12 cellular contexts compared by ENCODE assay signal in the genomic region with DNA sequence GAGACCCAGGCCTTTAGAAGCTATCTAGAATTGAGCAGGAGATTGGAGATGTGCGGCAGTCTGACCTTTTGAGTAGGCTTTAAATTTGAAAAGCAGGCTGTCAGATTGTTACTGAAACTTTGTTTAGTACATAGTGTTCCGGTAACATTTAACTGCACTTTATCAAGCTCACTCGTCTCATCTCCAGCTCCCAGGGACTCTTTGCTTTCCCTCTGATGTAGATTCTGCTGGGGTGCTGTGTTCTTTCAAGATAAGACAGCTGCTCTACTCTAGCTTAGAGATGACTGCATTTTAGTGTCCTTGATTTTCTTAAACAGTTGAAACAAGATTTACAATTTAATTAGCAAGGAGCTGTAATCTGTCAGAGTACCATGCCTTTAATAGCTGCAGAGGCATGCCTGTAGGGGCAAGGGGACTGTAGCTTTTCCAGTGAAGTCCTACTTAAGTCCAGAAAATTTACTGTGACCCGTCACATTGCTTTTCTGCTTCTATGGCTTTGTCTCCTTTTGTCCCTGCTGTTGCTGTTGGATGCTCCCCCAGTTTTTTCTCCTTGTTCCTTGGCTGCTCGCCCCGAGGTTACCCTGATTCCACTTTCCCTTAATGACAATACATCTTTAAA. TPM values are rescaled to one million over a fixed set of nuclear protein-coding genes. Genes with fewer than 3 reads are reported as not detected.
DNase-seq lines count a peak whose midpoint lies in the region; ATAC-seq and TF ChIP-seq lines count a peak whose summit lies in the region.
"Had no signal": no experiment of that assay in that cellular context is flagged by ENCODE, and none has a peak within 500 bp of the region (broad histone marks: within the 10 kb centered on the region; RNA-seq: fewer than 3 reads in every experiment).

No MANE protein-coding gene starts in this region.

- TF ChIP-seq EP300 in transverse colon (IDR thresholded peaks at IDR 0.05; ENCODE audit: low read depth), result peak; percentile 92

- H3K36me3 Mint-ChIP-seq in activated naive CD4-positive, alpha-beta T cell treated with anti-CD3 and anti-CD28 coated beads for 36 hours (ENCODE audit: low read depth), result no peaks in the 10 kb centered on the region
- H3K36me3 Mint-ChIP-seq in stimulated activated naive B cell treated with anti-CD40 and anti-IgM and Interleukin-4, amounts not matched to agents 10 μg/mL and 1 μg/mL and 100 μg/mL, for 72 hours, result peaks cover 2 to 3% of the 10 kb centered on the region in 2 donors

- no peaks in the 10 kb centered on the region for H3K9me3 ChIP-seq in transverse colon

- no peak overlapping the region for H3K4me3 Mint-ChIP-seq in activated naive CD4-positive, alpha-beta T cell treated with anti-CD3 and anti-CD28 coated beads for 36 hours
- H3K4me3 Mint-ChIP-seq in stimulated activated naive B cell treated with anti-CD40 and anti-IgM and Interleukin-4, amounts not matched to agents 10 μg/mL and 1 μg/mL and 100 μg/mL, for 72 hours, result no peak overlapping the region
- H3K4me3 Mint-ChIP-seq: activated CD8-positive, alpha-beta memory T cell treated with anti-CD3 and anti-CD28 coated beads, Interleukin-2, amount 10 ng/mL, durations not matched to agents 7 days and 5 days; naive thymus-derived CD8-positive, alpha-beta T cell had no signal

- WGBS in transverse colon (ENCODE audit: low coverage in 1 of 2), 2 donors, result 51 to 52% methylated on average over 6 of the region's 6 CpGs

- no peaks in the 10 kb centered on the region for H3K27me3 ChIP-seq in transverse colon

- H3K36me3 ChIP-seq in transverse colon, result no peaks in the 10 kb centered on the region

- no peak overlapping the region for H3K4me3 ChIP-seq in transverse colon

- in situ Hi-C loops in transverse colon (cut with MboI; ENCODE audit: low pct_ligation_motif_present in 1 of 4, low pct_unique_long_range_greater_than_20kb in 1 of 4, low sequenced_read_pairs in 3 of 4), result no loop called here

- peak; percentile 25 for DNase-seq in activated naive CD4-positive, alpha-beta T cell treated with anti-CD3 and anti-CD28 coated beads for 36 hours
- no peak for DNase-seq in activated naive CD4-positive, alpha-beta T cell (lab: John Stamatoyannopoulos, UW)
- peak; percentile 3 to 39 for DNase-seq in erythroblast (lab: John Stamatoyannopoulos, UW)
- peak; percentile 20 for DNase-seq in midbrain (lab: John Stamatoyannopoulos, UW)
- peak; percentile 16 for DNase-seq in transverse colon
- DNase-seq in stimulated activated naive B cell treated with anti-CD40 and anti-IgM and Interleukin-4, amounts not matched to agents 10 μg/mL and 1 μg/mL and 100 μg/mL, for 72 hours, result no peak
- DNase-seq in NOMO-1 (lab: John Stamatoyannopoulos, UW; ENCODE audit: unreplicated experiment in 2 of 2), result no peak
- DNase-seq: activated CD8-positive, alpha-beta memory T cell treated with anti-CD3 and anti-CD28 coated beads, Interleukin-2, amount 10 ng/mL, durations not matched to agents 7 days and 5 days; naive thymus-derived CD8-positive, alpha-beta T cell; NCI-H510A treated with DMSO at 0.1 percent for 48 hours; T1000 had no signal

- H3K27ac Mint-ChIP-seq in activated naive CD4-positive, alpha-beta T cell treated with anti-CD3 and anti-CD28 coated beads for 36 hours, result peak overlapping the region; percentile 50
- H3K27ac Mint-ChIP-seq in stimulated activated naive B cell treated with anti-CD40 and anti-IgM and Interleukin-4, amounts not matched to agents 10 μg/mL and 1 μg/mL and 100 μg/mL, for 72 hours, result no peak overlapping the region
- H3K27ac Mint-ChIP-seq: activated CD8-positive, alpha-beta memory T cell treated with anti-CD3 and anti-CD28 coated beads, Interleukin-2, amount 10 ng/mL, durations not matched to agents 7 days and 5 days; naive thymus-derived CD8-positive, alpha-beta T cell had no signal

- CTCF ChIA-PET in activated naive CD4-positive, alpha-beta T cell treated with anti-CD3 and anti-CD28 coated beads for 36 hours (lab: Charles Lee), result interaction anchor here (1.0 to 2.4 kb wide), 3 partner anchors 16 to 83 kb away, joined by 3 to 8 read pairs (median 3); no protein-coding TSS in a partner anchor

- H3K4me1 Mint-ChIP-seq in activated naive CD4-positive, alpha-beta T cell treated with anti-CD3 and anti-CD28 coated beads for 36 hours (ENCODE audit: low read depth), result peaks cover 48% of the 10 kb centered on the region
- H3K4me1 Mint-ChIP-seq in stimulated activated naive B cell treated with anti-CD40 and anti-IgM and Interleukin-4, amounts not matched to agents 10 μg/mL and 1 μg/mL and 100 μg/mL, for 72 hours, result no peaks in the 10 kb centered on the region
- H3K4me1 Mint-ChIP-seq: naive thymus-derived CD8-positive, alpha-beta T cell had no signal

- peaks cover 0 to 9% (median 7%) of the 10 kb centered on the region in 4 donors for H3K4me1 ChIP-seq in transverse colon

- no peak for TF ChIP-seq CTCF in transverse colon (IDR thresholded peaks at IDR 0.05)

- peaks cover 8% of the 10 kb centered on the region for H3K27me3 Mint-ChIP-seq in activated naive CD4-positive, alpha-beta T cell treated with anti-CD3 and anti-CD28 coated beads for 36 hours (ENCODE audit: low read depth)
- H3K27me3 Mint-ChIP-seq in stimulated activated naive B cell treated with anti-CD40 and anti-IgM and Interleukin-4, amounts not matched to agents 10 μg/mL and 1 μg/mL and 100 μg/mL, for 72 hours, result no peaks in the 10 kb centered on the region

- intact Hi-C loops in activated naive CD4-positive, alpha-beta T cell treated with anti-CD3 and anti-CD28 coated beads for 36 hours (cut with micrococcal nuclease), result loop anchor here (5.0 kb wide), 1 partner anchor 886 kb away; the partner anchor contains the start of gene TMEM140
- intact Hi-C loops in transverse colon (cut with DNase I; ENCODE audit: low total_unique reads), result loop anchor here (5.0 to 10.0 kb wide), 2 partner anchors 109 to 841 kb away; no protein-coding TSS in a partner anchor

- H3K9me3 Mint-ChIP-seq in activated naive CD4-positive, alpha-beta T cell treated with anti-CD3 and anti-CD28 coated beads for 36 hours, result no peaks in the 10 kb centered on the region
- H3K9me3 Mint-ChIP-seq in stimulated activated naive B cell treated with anti-CD40 and anti-IgM and Interleukin-4, amounts not matched to agents 10 μg/mL and 1 μg/mL and 100 μg/mL, for 72 hours, result no peaks in the 10 kb centered on the region
- H3K9me3 Mint-ChIP-seq: naive thymus-derived CD8-positive, alpha-beta T cell had no signal

- no peak for TF ChIP-seq POLR2A in erythroblast (IDR thresholded peaks at IDR 0.05; ENCODE audit: low read length)
- TF ChIP-seq POLR2A in transverse colon (IDR thresholded peaks at IDR 0.05), result no peak

- no peak for ATAC-seq in stimulated activated naive B cell treated with anti-CD40 and anti-IgM and Interleukin-4, amounts not matched to agents 10 μg/mL and 1 μg/mL and 100 μg/mL, for 72 hours (replicated peaks)
- no peak for ATAC-seq in HG03520 (IDR thresholded peaks at IDR 0.05; ENCODE audit: unreplicated experiment)
- ATAC-seq: activated CD8-positive, alpha-beta memory T cell treated with anti-CD3 and anti-CD28 coated beads, Interleukin-2, amount 10 ng/mL, durations not matched to agents 7 days and 5 days; naive thymus-derived CD8-positive, alpha-beta T cell had no signal

- H3K27ac ChIP-seq in transverse colon, result peak overlapping the region; percentile 58 to 82 (median 76)

RNA-seq across cellular contexts. Expression of gene MTPN, which starts 56.4 kb away (rescaled TPM):
- 100 to 1,000 TPM; 106 to 108 TPM for total RNA-seq in activated naive CD4-positive, alpha-beta T cell treated with anti-CD3 and anti-CD28 coated beads for 36 hours
- total RNA-seq in transverse colon, result 10 to 100 TPM; 44.9 to 71.7 (median 65.5) TPM

Comparison
In these comparisons a context has a peak if more than half of its experiments do, and no peak if none do; other contexts are left out.
1. DNase-seq: peak in activated naive CD4-positive, alpha-beta T cell treated with anti-CD3 and anti-CD28 coated beads for 36 hours (single experiment), erythroblast (2 of 2), midbrain (single experiment) and transverse colon (single experiment); none in activated naive CD4-positive, alpha-beta T cell (0 of 4), stimulated activated naive B cell treated with anti-CD40 and anti-IgM and Interleukin-4, amounts not matched to agents 10 μg/mL and 1 μg/mL and 100 μg/mL, for 72 hours (single experiment) and NOMO-1 (0 of 2).